Comparison of ENCODE assay signal across 28 cellular contexts in genomic region chr3:72459588-72459987, GRCh38.
"Had no signal": no experiment of that assay in that cellular context is flagged by ENCODE, and none has a peak within 500 bp of the region (broad histone marks: within the 10 kb centered on the region; RNA-seq: fewer than 3 reads in every experiment).

No MANE protein-coding gene starts in this region.

- H3K4me3 Mint-ChIP-seq: dendritic cell treated with granulocyte-macrophage colony-stimulating factor and Interleukin-4, amounts not matched to agents 40 ng/mL and 50 ng/mL, for 4 days; natural killer cell; stimulated activated memory B cell treated with anti-CD40 and anti-IgM and Interleukin-4, amounts not matched to agents 10 μg/mL and 1 μg/mL and 100 μg/mL, for 72 hours had no signal

- DNase-seq: colonic mucosa; effector memory CD4-positive, alpha-beta T cell; foreskin keratinocyte; heart right ventricle; hippocampal formation; left cardiac atrium; left ventricle myocardium inferior; lower lobe of right lung; natural killer cell; occipital lobe; pancreas; right lobe of liver; stimulated activated CD4-positive, alpha-beta T cell treated with anti-CD3 and anti-CD28 coated beads, Interleukin-12 subunit alpha, Interleukin-12 subunit beta, amount 100 ng/mL, for 4 hours; stimulated activated CD4-positive, alpha-beta T cell treated with anti-CD3 and anti-CD28 coated beads, Interleukin-1b, Interleukin-23, amount 100 ng/mL, for 48 hours; stimulated activated CD4-positive, alpha-beta T cell treated with anti-CD3 and anti-CD28 coated beads, Interleukin-4, amount 100 ng/mL, for 24 hours; stimulated activated naive CD8-positive, alpha-beta T cell treated with anti-CD3 and anti-CD28 coated beads, Interleukin-15, Interleukin-2, amounts not matched to agents 100 U/mL and 50 U/mL, for 24 hours; substantia nigra; testis; tibial artery; upper lobe of left lung had no signal

- H3K27ac Mint-ChIP-seq: dendritic cell treated with granulocyte-macrophage colony-stimulating factor and Interleukin-4, amounts not matched to agents 40 ng/mL and 50 ng/mL, for 4 days; natural killer cell; stimulated activated memory B cell treated with anti-CD40 and anti-IgM and Interleukin-4, amounts not matched to agents 10 μg/mL and 1 μg/mL and 100 μg/mL, for 72 hours had no signal

- FAIRE-seq: endothelial cell of umbilical vein, islet of Langerhans, pancreas, urothelium cell line had no signal

- ATAC-seq: foreskin keratinocyte; gastroesophageal sphincter; heart right ventricle; left cardiac atrium; lower lobe of right lung; natural killer cell; pancreas; right lobe of liver; stimulated activated memory B cell treated with anti-CD40 and anti-IgM and Interleukin-4, amounts not matched to agents 10 μg/mL and 1 μg/mL and 100 μg/mL, for 72 hours; stimulated activated naive CD8-positive, alpha-beta T cell treated with anti-CD3 and anti-CD28 coated beads, Interleukin-15, Interleukin-2, amounts not matched to agents 100 U/mL and 50 U/mL, for 24 hours had no signal

- H3K36me3 ChIP-seq: colonic mucosa, esophagus muscularis mucosa, gastroesophageal sphincter, heart right ventricle, left ventricle myocardium inferior, lower lobe of right lung, pancreas, right lobe of liver, tibial artery, upper lobe of left lung had no signal

- H3K9me3 Mint-ChIP-seq: dendritic cell treated with granulocyte-macrophage colony-stimulating factor and Interleukin-4, amounts not matched to agents 40 ng/mL and 50 ng/mL, for 4 days; natural killer cell; stimulated activated memory B cell treated with anti-CD40 and anti-IgM and Interleukin-4, amounts not matched to agents 10 μg/mL and 1 μg/mL and 100 μg/mL, for 72 hours had no signal

- H3K27ac ChIP-seq: colonic mucosa, esophagus muscularis mucosa, foreskin keratinocyte, gastroesophageal sphincter, heart right ventricle, left ventricle myocardium inferior, lower lobe of right lung, pancreas, right lobe of liver, testis, tibial artery, upper lobe of left lung had no signal

- H3K4me3 ChIP-seq: colonic mucosa, esophagus muscularis mucosa, gastroesophageal sphincter, heart right ventricle, left ventricle myocardium inferior, lower lobe of right lung, pancreas, right lobe of liver, smooth muscle cell, testis, tibial artery, upper lobe of left lung had no signal

- H3K36me3 Mint-ChIP-seq: natural killer cell; stimulated activated memory B cell treated with anti-CD40 and anti-IgM and Interleukin-4, amounts not matched to agents 10 μg/mL and 1 μg/mL and 100 μg/mL, for 72 hours had no signal

- H3K27me3 ChIP-seq: colonic mucosa, esophagus muscularis mucosa, gastroesophageal sphincter, heart right ventricle, pancreas, right lobe of liver, testis, upper lobe of left lung had no signal

- H3K9me3 ChIP-seq: colonic mucosa, esophagus muscularis mucosa, gastroesophageal sphincter, heart right ventricle, left ventricle myocardium inferior, lower lobe of right lung, pancreas, right lobe of liver, testis, tibial artery, upper lobe of left lung had no signal

- H3K4me2 ChIP-seq: smooth muscle cell had no signal

- H3K4me1 ChIP-seq: foreskin keratinocyte, pancreas, testis had no signal
